Comparison of ENCODE assay signal across 12 cellular contexts in genomic region chr6:30573113-30573512, GRCh38. TPM values are rescaled to one million over a fixed set of nuclear protein-coding genes. Genes with fewer than 3 reads are reported as not detected.
A peak's percentile ranks its signal among the peaks of the same experiment; 100 is the strongest.
DNase-seq lines count a peak whose midpoint lies in the region; ATAC-seq, FAIRE-seq and TF ChIP-seq lines count a peak whose summit lies in the region.
"Had no signal": no experiment of that assay in that cellular context is flagged by ENCODE, and none has a peak within 500 bp of the region (broad histone marks: within the 10 kb centered on the region; RNA-seq: fewer than 3 reads in every experiment).

No MANE protein-coding gene starts in this region.

- ATAC-seq in HepG2, result no peak
- no peak for ATAC-seq in right lobe of liver

- H3K9ac ChIP-seq in HepG2 (ENCODE audit: insufficient read depth, low read depth, low read length) (peak overlapping the region; percentile 88; the same call in 1 of the 2 replicates), iPS-20b (ENCODE audit: low read depth, low read length) (peak overlapping the region; percentile 87; the same call in 1 of the 2 replicates)

- H3K36me3 Mint-ChIP-seq in activated CD4-positive, alpha-beta memory T cell treated with anti-CD3 and anti-CD28 coated beads, Interleukin-2, amount 10 ng/mL, durations not matched to agents 7 days and 5 days (ENCODE audit: low read depth), result peaks cover 37% of the 10 kb centered on the region
- H3K36me3 Mint-ChIP-seq in type B pancreatic cell, result peaks cover 12% of the 10 kb centered on the region

- H3K4me1 ChIP-seq in HepG2 (ENCODE audit: insufficient read depth, low read length) (peaks cover 50% of the 10 kb centered on the region), right lobe of liver (peaks cover 0 to 27% (median 9%) of the 10 kb centered on the region in 4 donors), iPS-20b (ENCODE audit: insufficient read depth, low read length) (peaks cover 10% of the 10 kb centered on the region; the same call in 1 of the 2 replicates)

- CTCF ChIA-PET in HepG2 (lab: Yijun Ruan, JAX; ENCODE audit: low intra/inter-chr PET ratio, low total read pairs), result no interaction called here
- CTCF ChIA-PET in activated CD4-positive, alpha-beta memory T cell treated with anti-CD3 and anti-CD28 coated beads, Interleukin-2, amount 10 ng/mL, durations not matched to agents 7 days and 5 days (lab: Charles Lee), result interaction anchor here (2.1 kb wide), 1 partner anchor 91 kb away, joined by 5 read pairs; no protein-coding TSS in a partner anchor

- no peaks in the 10 kb centered on the region; a peak in 1 of 5 replicates for H3K27me3 ChIP-seq in HepG2 (ENCODE audit: control insufficient read depth in 1 of 2, insufficient read depth in 2 of 2, low read length in 2 of 2)
- no peaks in the 10 kb centered on the region for H3K27me3 ChIP-seq in right lobe of liver
- H3K27me3 ChIP-seq in iPS-20b (ENCODE audit: insufficient read depth, low read length), result peaks cover 16% of the 10 kb centered on the region
- H3K27me3 ChIP-seq: transverse colon had no signal

- no peak for DNase-seq in HepG2 (ENCODE audit: low spot score)
- no peak for DNase-seq in right lobe of liver
- no peak for DNase-seq in activated CD4-positive, alpha-beta memory T cell treated with anti-CD3 and anti-CD28 coated beads, Interleukin-2, amount 10 ng/mL, durations not matched to agents 7 days and 5 days
- no peak for DNase-seq in type B pancreatic cell (ENCODE audit: extremely low spot score, unreplicated experiment)
- no peak for DNase-seq in NCI-H748 (lab: John Stamatoyannopoulos, UW; ENCODE audit: unreplicated experiment)
- no peak for DNase-seq in cerebellum (ENCODE audit: low spot score)
- DNase-seq in NCI-H446 (lab: John Stamatoyannopoulos, UW), result no peak
- DNase-seq: C1 segment of cervical spinal cord, NCI-H2081 treated with DMSO at 0.1 percent for 48 hours, OCI-M1, transverse colon had no signal

- no peak overlapping the region for H2AFZ ChIP-seq in HepG2 (ENCODE audit: low read length)

- intact Hi-C loops in HepG2 (cut with micrococcal nuclease; ENCODE audit: unreplicated experiment), result no loop called here
- intact Hi-C loops in right lobe of liver (cut with DNase I), result no loop called here

- peaks cover 53% of the 10 kb centered on the region for H3K79me2 ChIP-seq in HepG2 (ENCODE audit: insufficient read depth, low read length)

- H4K20me1 ChIP-seq in HepG2 (ENCODE audit: insufficient read depth, low read length), result peaks cover 23% of the 10 kb centered on the region

- H3K9me3 ChIP-seq in HepG2 (ENCODE audit: low read length) (no peaks in the 10 kb centered on the region), right lobe of liver (no peaks in the 10 kb centered on the region), iPS-20b (ENCODE audit: insufficient read depth, low read depth, low read length) (no peaks in the 10 kb centered on the region)
- H3K9me3 ChIP-seq: transverse colon had no signal

- H3K36me3 ChIP-seq in HepG2 (replicated peaks in 1 of 2; ENCODE audit: control insufficient read depth in 1 of 2, insufficient read depth in 2 of 2, low read length in 2 of 2) (peaks cover 14 to 21% of the 10 kb centered on the region in 2 experiments), right lobe of liver (peaks cover 0 to 15% (median 9%) of the 10 kb centered on the region in 4 donors), iPS-20b (ENCODE audit: insufficient read depth, low read depth, low read length) (peaks cover 50% of the 10 kb centered on the region)

- no peak for FAIRE-seq in HepG2 (lab: Jason Lieb, UNC)

- H3K4me3 Mint-ChIP-seq in activated CD4-positive, alpha-beta memory T cell treated with anti-CD3 and anti-CD28 coated beads, Interleukin-2, amount 10 ng/mL, durations not matched to agents 7 days and 5 days, result peak overlapping the region; percentile 97
- peak overlapping the region; percentile 97 for H3K4me3 Mint-ChIP-seq in type B pancreatic cell

- H3K9me3 Mint-ChIP-seq in activated CD4-positive, alpha-beta memory T cell treated with anti-CD3 and anti-CD28 coated beads, Interleukin-2, amount 10 ng/mL, durations not matched to agents 7 days and 5 days, result no peaks in the 10 kb centered on the region
- no peaks in the 10 kb centered on the region for H3K9me3 Mint-ChIP-seq in type B pancreatic cell

- no peak overlapping the region for H3K27ac ChIP-seq in HepG2 (ENCODE audit: extremely low read length, insufficient read depth, low read length)
- H3K27ac ChIP-seq in right lobe of liver, result no peak overlapping the region
- no peak overlapping the region for H3K27ac ChIP-seq in iPS-20b (ENCODE audit: low read length)
- H3K27ac ChIP-seq: transverse colon had no signal

- in situ Hi-C loops in HepG2 (cut with HindIII; ENCODE audit: extremely low pct_ligation_motif_present, low pct_unique_long_range_greater_than_20kb), result no loop called here

- POLR2A ChIA-PET in HepG2 (lab: Yijun Ruan, JAX), result interaction anchor here (1.3 kb wide), 1 partner anchor 45 kb away, joined by 3 read pairs; the partner anchor contains the start of genes MRPS18B and PPP1R10
- POLR2A ChIA-PET in activated CD4-positive, alpha-beta memory T cell treated with anti-CD3 and anti-CD28 coated beads, Interleukin-2, amount 10 ng/mL, durations not matched to agents 7 days and 5 days (lab: Charles Lee), result interaction anchor here (1.5 kb wide), 1 partner anchor 16 kb away, joined by 5 read pairs; the partner anchor contains the start of genes GNL1 and PRR3

- BruUV-seq in HepG2 (replicated peaks; lab: Mats Ljungman, UMichigan), result no TSS peak

- H3K4me3 ChIP-seq in HepG2 (replicated peaks in 1 of 3; ENCODE audit: insufficient read depth in 1 of 3, low read depth in 2 of 3, low read length in 3 of 3) (peak overlapping the region in 1 of 3 experiments; percentile 88; a peak in 1 of 6 replicates), right lobe of liver (no peak overlapping the region), iPS-20b (ENCODE audit: low read length) (peak overlapping the region; percentile 87; the same call in 1 of the 2 replicates)

- TF ChIP-seq RAD21 in HepG2 (CRISPR knock-in tag; IDR thresholded peaks at IDR 0.05), result no peak

- TF ChIP-seq CTCF in HepG2 (CRISPR knock-in tag; IDR thresholded peaks at IDR 0.05), result no peak
- TF ChIP-seq CTCF in right lobe of liver (IDR thresholded peaks at IDR 0.05), result no peak
- TF ChIP-seq CTCF in type B pancreatic cell (conservative IDR thresholded peaks at IDR 0.05), result no peak

- no peak for TF ChIP-seq EP300 in HepG2 (IDR thresholded peaks at IDR 0.05; ENCODE audit: low read depth in 2 of 2, low read length in 2 of 2)
- TF ChIP-seq EP300 in HepG2 (CRISPR knock-in tag; IDR thresholded peaks at IDR 0.05; ENCODE audit: borderline replicate concordance), result no peak

- peak overlapping the region; percentile 27 for H3K27ac Mint-ChIP-seq in activated CD4-positive, alpha-beta memory T cell treated with anti-CD3 and anti-CD28 coated beads, Interleukin-2, amount 10 ng/mL, durations not matched to agents 7 days and 5 days
- H3K27ac Mint-ChIP-seq in type B pancreatic cell, result peak overlapping the region; percentile 98

- TF ChIP-seq POLR2A in HepG2 (IDR thresholded peaks at IDR 0.05; ENCODE audit: insufficient read depth in 1 of 2, low read depth in 2 of 2, low read length in 2 of 2) (no peak), right lobe of liver (IDR thresholded peaks at IDR 0.05) (no peak)

- no peaks in the 10 kb centered on the region for H3K27me3 Mint-ChIP-seq in activated CD4-positive, alpha-beta memory T cell treated with anti-CD3 and anti-CD28 coated beads, Interleukin-2, amount 10 ng/mL, durations not matched to agents 7 days and 5 days
- peaks cover 4% of the 10 kb centered on the region for H3K27me3 Mint-ChIP-seq in type B pancreatic cell

- H3K4me1 Mint-ChIP-seq in activated CD4-positive, alpha-beta memory T cell treated with anti-CD3 and anti-CD28 coated beads, Interleukin-2, amount 10 ng/mL, durations not matched to agents 7 days and 5 days, result peaks cover 64% of the 10 kb centered on the region
- H3K4me1 Mint-ChIP-seq in type B pancreatic cell (ENCODE audit: unreplicated experiment), result peaks cover 29% of the 10 kb centered on the region

- H3K4me2 ChIP-seq in HepG2 (ENCODE audit: low read depth, low read length), result peak overlapping the region; percentile 99

- WGBS in HepG2 (ENCODE audit: low lambda C conversion rate), result 66% methylated on average over 4 of the region's 4 CpGs
- WGBS in right lobe of liver (ENCODE audit: insufficient coverage, low coverage, low lambda C conversion rate, missing lambda C conversion rate), result 40% methylated on average over 4 of the region's 4 CpGs

RNA-seq across cellular contexts. Expression of gene ABCF1, which starts 1.9 kb away (rescaled TPM):
- total RNA-seq in HepG2 (2016; rRNA removed; fragmentation: Illumina TruSeq; extraction: Trizol), result 98.9 and 104 TPM in 2 replicates
- total RNA-seq in HepG2 (2016; cell fraction: cytosol; rRNA removed; fragmentation: Illumina TruSeq; extraction: Trizol; ENCODE audit: low read depth), result 8.1 and 8.9 TPM in 2 replicates
- 89.2 and 106 TPM in 2 replicates for total RNA-seq in HepG2 (2016; cell fraction: insoluble cytoplasmic fraction; rRNA removed; fragmentation: Illumina TruSeq; extraction: Trizol)
- 23.0 and 27.5 TPM in 2 replicates for total RNA-seq in HepG2 (2016; cell fraction: membrane; rRNA removed; fragmentation: Illumina TruSeq; extraction: Trizol)
- total RNA-seq in HepG2 (2016; cell fraction: nucleus; rRNA removed; fragmentation: Illumina TruSeq; extraction: Trizol), result 61.2 and 71.0 TPM in 2 replicates
- 25.4 and 33.7 TPM in 2 replicates for polyA plus RNA-seq in HepG2 (2011; rRNA removed)
- polyA plus RNA-seq in HepG2 (2011; cell fraction: cytosol; rRNA removed), result 35.0 and 35.5 TPM in 2 replicates
- 75.1 and 116 TPM in 2 replicates for polyA plus RNA-seq in HepG2 (2011; cell fraction: nucleus; rRNA removed)
- polyA plus RNA-seq in HepG2 (2012), result 50.5 and 61.2 TPM in 2 replicates
- 5.5 and 7.0 TPM in 2 replicates for polyA plus RNA-seq in HepG2 (2016; cell fraction: cytosol; fragmentation: Illumina TruSeq; extraction: Trizol; ENCODE audit: low read depth)
- 87.5 and 108 TPM in 2 replicates for polyA plus RNA-seq in HepG2 (2016; cell fraction: insoluble cytoplasmic fraction; fragmentation: Illumina TruSeq; extraction: Trizol; ENCODE audit: low read depth)
- polyA plus RNA-seq in HepG2 (2016; cell fraction: membrane; fragmentation: Illumina TruSeq; extraction: Trizol; ENCODE audit: low read depth), result 13.4 and 16.7 TPM in 2 replicates
- 107 and 118 TPM in 2 replicates for polyA plus RNA-seq in HepG2 (2016; cell fraction: nucleus; fragmentation: Illumina TruSeq; extraction: Trizol; ENCODE audit: insufficient read depth, low read depth)
- 69.0 and 79.0 TPM in 2 replicates for polyA minus RNA-seq in HepG2 (2011; rRNA and poly(A)+ RNA removed; ENCODE audit: low replicate concordance)
- polyA minus RNA-seq in HepG2 (2011; cell fraction: cytosol; rRNA and poly(A)+ RNA removed), result 37.8 and 41.4 TPM in 2 replicates
- polyA minus RNA-seq in HepG2 (2011; cell fraction: nucleus; rRNA and poly(A)+ RNA removed), result 51.5 and 64.8 TPM in 2 replicates
- 10 to 100 TPM; 23.3 to 35.2 (median 26.8) TPM for total RNA-seq in right lobe of liver
- 10 to 100 TPM; 64.3 to 65.2 TPM for total RNA-seq in activated CD4-positive, alpha-beta memory T cell treated with anti-CD3 and anti-CD28 coated beads, Interleukin-2, amount 10 ng/mL, durations not matched to agents 7 days and 5 days
- 64.2 and 69.2 TPM in 2 replicates for total RNA-seq in type B pancreatic cell (ENCODE audit: low replicate concordance)
- 15.4 TPM for total RNA-seq in cerebellum

RNA-seq across cellular contexts. Expression of gene PRR3, which starts 16.0 kb away (rescaled TPM):
- total RNA-seq in HepG2 (2016; rRNA removed; fragmentation: Illumina TruSeq; extraction: Trizol) (13.9 and 14.6 TPM in 2 replicates), right lobe of liver (1 to 10 TPM; 2.3 to 3.8 (median 2.6) TPM), type B pancreatic cell (ENCODE audit: low replicate concordance) (10.7 and 32.5 TPM in 2 replicates), cerebellum (15.6 TPM)
- total RNA-seq in HepG2 (2016; cell fraction: cytosol; rRNA removed; fragmentation: Illumina TruSeq; extraction: Trizol; ENCODE audit: low read depth), result 6.5 and 6.6 TPM in 2 replicates
- 13.8 and 15.5 TPM in 2 replicates for total RNA-seq in HepG2 (2016; cell fraction: insoluble cytoplasmic fraction; rRNA removed; fragmentation: Illumina TruSeq; extraction: Trizol)
- total RNA-seq in HepG2 (2016; cell fraction: membrane; rRNA removed; fragmentation: Illumina TruSeq; extraction: Trizol), result 12.6 and 13.1 TPM in 2 replicates
- 11.4 and 14.4 TPM in 2 replicates for total RNA-seq in HepG2 (2016; cell fraction: nucleus; rRNA removed; fragmentation: Illumina TruSeq; extraction: Trizol)
- polyA plus RNA-seq in HepG2 (2011; rRNA removed), result 20.6 and 21.2 TPM in 2 replicates
- polyA plus RNA-seq in HepG2 (2011; cell fraction: cytosol; rRNA removed), result 14.8 and 17.1 TPM in 2 replicates
- 16.1 and 23.0 TPM in 2 replicates for polyA plus RNA-seq in HepG2 (2011; cell fraction: nucleus; rRNA removed)
- polyA plus RNA-seq in HepG2 (2012), result 12.5 and 15.6 TPM in 2 replicates
- polyA plus RNA-seq in HepG2 (2016; cell fraction: cytosol; fragmentation: Illumina TruSeq; extraction: Trizol; ENCODE audit: low read depth), result 5.9 and 6.1 TPM in 2 replicates
- polyA plus RNA-seq in HepG2 (2016; cell fraction: insoluble cytoplasmic fraction; fragmentation: Illumina TruSeq; extraction: Trizol; ENCODE audit: low read depth), result 27.5 and 29.3 TPM in 2 replicates
- 13.6 and 13.9 TPM in 2 replicates for polyA plus RNA-seq in HepG2 (2016; cell fraction: membrane; fragmentation: Illumina TruSeq; extraction: Trizol; ENCODE audit: low read depth)
- polyA plus RNA-seq in HepG2 (2016; cell fraction: nucleus; fragmentation: Illumina TruSeq; extraction: Trizol; ENCODE audit: insufficient read depth, low read depth), result 25.4 and 26.7 TPM in 2 replicates
- 34.9 and 73.8 TPM in 2 replicates for polyA minus RNA-seq in HepG2 (2011; rRNA and poly(A)+ RNA removed; ENCODE audit: low replicate concordance)
- polyA minus RNA-seq in HepG2 (2011; cell fraction: cytosol; rRNA and poly(A)+ RNA removed), result 4.9 and 5.8 TPM in 2 replicates
- polyA minus RNA-seq in HepG2 (2011; cell fraction: nucleus; rRNA and poly(A)+ RNA removed), result 20.6 and 27.1 TPM in 2 replicates
- total RNA-seq in activated CD4-positive, alpha-beta memory T cell treated with anti-CD3 and anti-CD28 coated beads, Interleukin-2, amount 10 ng/mL, durations not matched to agents 7 days and 5 days, result 10 to 100 TPM; 15.3 TPM

RNA-seq across cellular contexts. Expression of gene GNL1, which starts 16.8 kb away (rescaled TPM):
- total RNA-seq in HepG2 (2016; rRNA removed; fragmentation: Illumina TruSeq; extraction: Trizol) (54.8 and 55.6 TPM in 2 replicates), right lobe of liver (10 to 100 TPM in 5 of 6 experiments, 1 to 10 TPM in 1; 5.1 to 25.6 (median 19.8) TPM), type B pancreatic cell (ENCODE audit: low replicate concordance) (59.3 and 67.1 TPM in 2 replicates), cerebellum (33.2 TPM)
- 11.5 and 14.7 TPM in 2 replicates for total RNA-seq in HepG2 (2016; cell fraction: cytosol; rRNA removed; fragmentation: Illumina TruSeq; extraction: Trizol; ENCODE audit: low read depth)
- 48.5 and 56.5 TPM in 2 replicates for total RNA-seq in HepG2 (2016; cell fraction: insoluble cytoplasmic fraction; rRNA removed; fragmentation: Illumina TruSeq; extraction: Trizol)
- 23.9 and 27.8 TPM in 2 replicates for total RNA-seq in HepG2 (2016; cell fraction: membrane; rRNA removed; fragmentation: Illumina TruSeq; extraction: Trizol)
- total RNA-seq in HepG2 (2016; cell fraction: nucleus; rRNA removed; fragmentation: Illumina TruSeq; extraction: Trizol), result 27.7 and 34.5 TPM in 2 replicates
- polyA plus RNA-seq in HepG2 (2011; rRNA removed), result 35.0 and 46.8 TPM in 2 replicates
- 25.1 and 32.1 TPM in 2 replicates for polyA plus RNA-seq in HepG2 (2011; cell fraction: cytosol; rRNA removed)
- 40.6 and 54.9 TPM in 2 replicates for polyA plus RNA-seq in HepG2 (2011; cell fraction: nucleus; rRNA removed)
- 45.3 and 50.3 TPM in 2 replicates for polyA plus RNA-seq in HepG2 (2012)
- polyA plus RNA-seq in HepG2 (2016; cell fraction: cytosol; fragmentation: Illumina TruSeq; extraction: Trizol; ENCODE audit: low read depth), result 12.7 and 15.8 TPM in 2 replicates
- 53.9 and 60.5 TPM in 2 replicates for polyA plus RNA-seq in HepG2 (2016; cell fraction: insoluble cytoplasmic fraction; fragmentation: Illumina TruSeq; extraction: Trizol; ENCODE audit: low read depth)
- 19.5 and 25.2 TPM in 2 replicates for polyA plus RNA-seq in HepG2 (2016; cell fraction: membrane; fragmentation: Illumina TruSeq; extraction: Trizol; ENCODE audit: low read depth)
- polyA plus RNA-seq in HepG2 (2016; cell fraction: nucleus; fragmentation: Illumina TruSeq; extraction: Trizol; ENCODE audit: insufficient read depth, low read depth), result 84.3 and 89.3 TPM in 2 replicates
- polyA minus RNA-seq in HepG2 (2011; rRNA and poly(A)+ RNA removed; ENCODE audit: low replicate concordance), result 34.2 and 47.6 TPM in 2 replicates
- 22.4 and 23.5 TPM in 2 replicates for polyA minus RNA-seq in HepG2 (2011; cell fraction: cytosol; rRNA and poly(A)+ RNA removed)
- 22.4 and 27.0 TPM in 2 replicates for polyA minus RNA-seq in HepG2 (2011; cell fraction: nucleus; rRNA and poly(A)+ RNA removed)
- total RNA-seq in activated CD4-positive, alpha-beta memory T cell treated with anti-CD3 and anti-CD28 coated beads, Interleukin-2, amount 10 ng/mL, durations not matched to agents 7 days and 5 days, result 10 to 100 TPM; 62.1 to 70.8 TPM

RNA-seq across cellular contexts. Expression of gene PPP1R10, which starts 43.9 kb away (rescaled TPM):
- total RNA-seq in HepG2 (2016; rRNA removed; fragmentation: Illumina TruSeq; extraction: Trizol), result 19.5 and 38.4 TPM in 2 replicates
- total RNA-seq in HepG2 (2016; cell fraction: cytosol; rRNA removed; fragmentation: Illumina TruSeq; extraction: Trizol; ENCODE audit: low read depth), result 5.1 and 5.4 TPM in 2 replicates
- total RNA-seq in HepG2 (2016; cell fraction: insoluble cytoplasmic fraction; rRNA removed; fragmentation: Illumina TruSeq; extraction: Trizol), result 13.2 and 42.6 TPM in 2 replicates
- total RNA-seq in HepG2 (2016; cell fraction: membrane; rRNA removed; fragmentation: Illumina TruSeq; extraction: Trizol), result 19.2 and 21.3 TPM in 2 replicates
- total RNA-seq in HepG2 (2016; cell fraction: nucleus; rRNA removed; fragmentation: Illumina TruSeq; extraction: Trizol), result 91.7 and 92.9 TPM in 2 replicates
- 24.2 and 26.3 TPM in 2 replicates for polyA plus RNA-seq in HepG2 (2011; rRNA removed)
- polyA plus RNA-seq in HepG2 (2011; cell fraction: cytosol; rRNA removed), result 7.9 and 8.8 TPM in 2 replicates
- 65.0 and 73.1 TPM in 2 replicates for polyA plus RNA-seq in HepG2 (2011; cell fraction: nucleus; rRNA removed)
- 21.8 and 27.4 TPM in 2 replicates for polyA plus RNA-seq in HepG2 (2012)
- polyA plus RNA-seq in HepG2 (2016; cell fraction: cytosol; fragmentation: Illumina TruSeq; extraction: Trizol; ENCODE audit: low read depth), result 1.3 and 1.7 TPM in 2 replicates
- polyA plus RNA-seq in HepG2 (2016; cell fraction: insoluble cytoplasmic fraction; fragmentation: Illumina TruSeq; extraction: Trizol; ENCODE audit: low read depth), result 13.5 and 21.2 TPM in 2 replicates
- polyA plus RNA-seq in HepG2 (2016; cell fraction: membrane; fragmentation: Illumina TruSeq; extraction: Trizol; ENCODE audit: low read depth), result 3.0 and 3.3 TPM in 2 replicates
- 51.3 and 58.2 TPM in 2 replicates for polyA plus RNA-seq in HepG2 (2016; cell fraction: nucleus; fragmentation: Illumina TruSeq; extraction: Trizol; ENCODE audit: insufficient read depth, low read depth)
- polyA minus RNA-seq in HepG2 (2011; rRNA and poly(A)+ RNA removed; ENCODE audit: low replicate concordance), result 75.0 and 146 TPM in 2 replicates
- polyA minus RNA-seq in HepG2 (2011; cell fraction: cytosol; rRNA and poly(A)+ RNA removed), result 20.5 and 21.2 TPM in 2 replicates
- polyA minus RNA-seq in HepG2 (2011; cell fraction: nucleus; rRNA and poly(A)+ RNA removed), result 501 and 572 TPM in 2 replicates
- total RNA-seq in right lobe of liver, result 10 to 100 TPM; 19.0 to 45.1 (median 32.4) TPM
- total RNA-seq in activated CD4-positive, alpha-beta memory T cell treated with anti-CD3 and anti-CD28 coated beads, Interleukin-2, amount 10 ng/mL, durations not matched to agents 7 days and 5 days, result 100 to 1,000 TPM in 1 of 2 experiments, 10 to 100 TPM in 1; 96.1 to 103 TPM
- total RNA-seq in type B pancreatic cell (ENCODE audit: low replicate concordance), result 84.3 and 116 TPM in 2 replicates
- total RNA-seq in cerebellum, result 26.9 TPM

RNA-seq across cellular contexts. Expression of gene MRPS18B, which starts 44.5 kb away (rescaled TPM):
- total RNA-seq in HepG2 (2016; rRNA removed; fragmentation: Illumina TruSeq; extraction: Trizol), result 125 and 143 TPM in 2 replicates
- total RNA-seq in HepG2 (2016; cell fraction: cytosol; rRNA removed; fragmentation: Illumina TruSeq; extraction: Trizol; ENCODE audit: low read depth), result 32.6 TPM in 2 replicates
- 120 and 146 TPM in 2 replicates for total RNA-seq in HepG2 (2016; cell fraction: insoluble cytoplasmic fraction; rRNA removed; fragmentation: Illumina TruSeq; extraction: Trizol)
- total RNA-seq in HepG2 (2016; cell fraction: membrane; rRNA removed; fragmentation: Illumina TruSeq; extraction: Trizol), result 53.3 and 56.2 TPM in 2 replicates
- 38.3 and 39.9 TPM in 2 replicates for total RNA-seq in HepG2 (2016; cell fraction: nucleus; rRNA removed; fragmentation: Illumina TruSeq; extraction: Trizol)
- 120 and 131 TPM in 2 replicates for polyA plus RNA-seq in HepG2 (2011; rRNA removed)
- 137 and 149 TPM in 2 replicates for polyA plus RNA-seq in HepG2 (2011; cell fraction: cytosol; rRNA removed)
- 25.6 and 35.8 TPM in 2 replicates for polyA plus RNA-seq in HepG2 (2011; cell fraction: nucleus; rRNA removed)
- 83.8 and 84.0 TPM in 2 replicates for polyA plus RNA-seq in HepG2 (2012)
- 28.1 and 28.2 TPM in 2 replicates for polyA plus RNA-seq in HepG2 (2016; cell fraction: cytosol; fragmentation: Illumina TruSeq; extraction: Trizol; ENCODE audit: low read depth)
- polyA plus RNA-seq in HepG2 (2016; cell fraction: insoluble cytoplasmic fraction; fragmentation: Illumina TruSeq; extraction: Trizol; ENCODE audit: low read depth), result 143 and 157 TPM in 2 replicates
- 41.0 and 43.8 TPM in 2 replicates for polyA plus RNA-seq in HepG2 (2016; cell fraction: membrane; fragmentation: Illumina TruSeq; extraction: Trizol; ENCODE audit: low read depth)
- 60.4 and 64.4 TPM in 2 replicates for polyA plus RNA-seq in HepG2 (2016; cell fraction: nucleus; fragmentation: Illumina TruSeq; extraction: Trizol; ENCODE audit: insufficient read depth, low read depth)
- 114 and 157 TPM in 2 replicates for polyA minus RNA-seq in HepG2 (2011; rRNA and poly(A)+ RNA removed; ENCODE audit: low replicate concordance)
- polyA minus RNA-seq in HepG2 (2011; cell fraction: cytosol; rRNA and poly(A)+ RNA removed), result 64.3 and 74.7 TPM in 2 replicates
- 20.7 and 27.8 TPM in 2 replicates for polyA minus RNA-seq in HepG2 (2011; cell fraction: nucleus; rRNA and poly(A)+ RNA removed)
- 10 to 100 TPM; 43.3 to 73.9 (median 56.2) TPM for total RNA-seq in right lobe of liver
- total RNA-seq in activated CD4-positive, alpha-beta memory T cell treated with anti-CD3 and anti-CD28 coated beads, Interleukin-2, amount 10 ng/mL, durations not matched to agents 7 days and 5 days, result 10 to 100 TPM; 42.4 to 42.8 TPM
- total RNA-seq in type B pancreatic cell (ENCODE audit: low replicate concordance), result 39.8 and 45.3 TPM in 2 replicates
- total RNA-seq in cerebellum, result 51.7 TPM
